In the genomic region with DNA sequence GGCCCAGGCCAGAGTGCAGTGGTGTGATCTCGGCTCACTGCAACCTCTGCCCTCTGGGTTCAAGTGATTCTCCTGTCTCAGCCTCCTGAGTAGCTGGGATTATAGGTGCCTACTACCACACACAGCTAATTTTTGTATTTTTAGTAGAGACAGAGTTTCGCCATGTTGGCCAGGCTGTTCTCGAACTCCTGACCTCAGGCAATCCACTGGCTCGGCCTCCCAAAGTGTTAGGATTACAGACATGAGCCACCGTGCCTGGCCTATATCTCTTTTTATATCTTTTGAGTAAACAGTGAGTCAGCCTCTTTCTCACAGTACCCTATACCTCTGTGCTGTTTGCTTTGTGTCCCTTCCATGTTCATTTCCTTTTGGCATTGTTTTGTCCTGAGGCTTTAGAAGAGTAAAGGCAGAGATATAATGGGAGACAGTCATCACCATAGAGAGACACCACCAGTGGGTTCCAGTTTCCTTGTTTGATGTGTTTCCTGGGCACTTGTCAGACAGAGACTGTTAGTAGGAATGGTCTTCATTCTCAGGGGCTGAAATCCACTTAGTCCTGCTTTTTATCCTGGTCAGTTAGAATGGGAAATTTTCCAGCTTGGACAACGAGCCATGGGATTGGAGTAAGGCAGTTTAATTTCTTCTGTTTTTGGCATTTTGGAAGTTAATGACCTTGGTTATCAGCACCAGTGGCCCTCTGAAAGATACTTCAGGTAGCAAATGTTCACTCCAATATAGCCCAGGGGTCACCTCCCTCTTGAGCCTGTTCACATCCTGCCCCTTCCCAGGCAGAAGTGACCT, we compare ENCODE assay signal across 10 cellular contexts. TPM values are rescaled to one million over a fixed set of nuclear protein-coding genes. Genes with fewer than 3 reads are reported as not detected.
DNase-seq lines count a peak whose midpoint lies in the region; ATAC-seq, FAIRE-seq and TF ChIP-seq lines count a peak whose summit lies in the region.
"Had no signal": no experiment of that assay in that cellular context is flagged by ENCODE, and none has a peak within 500 bp of the region (broad histone marks: within the 10 kb centered on the region; RNA-seq: fewer than 3 reads in every experiment).

No MANE protein-coding gene starts in this region.

- H3K4me3 ChIP-seq in endodermal cell (ENCODE audit: low read length), result no peak overlapping the region
- no peak overlapping the region for H3K4me3 ChIP-seq in psoas muscle

- H3K27me3 Mint-ChIP-seq in endodermal cell (ENCODE audit: insufficient read depth), result no peaks in the 10 kb centered on the region
- H3K27me3 Mint-ChIP-seq: dendritic cell treated with granulocyte-macrophage colony-stimulating factor and Interleukin-4, amounts not matched to agents 40 ng/mL and 50 ng/mL, for 4 days; stimulated activated naive CD8-positive, alpha-beta T cell treated with anti-CD3 and anti-CD28 coated beads, Interleukin-15, amount 100 ng/mL, for 72 hours had no signal

- H3K4me1 ChIP-seq in endodermal cell (ENCODE audit: control insufficient read depth, insufficient read depth, low read length) (peaks cover 4% of the 10 kb centered on the region), psoas muscle (no peaks in the 10 kb centered on the region)

- peaks cover 19% of the 10 kb centered on the region for H3K4me1 Mint-ChIP-seq in endodermal cell
- H3K4me1 Mint-ChIP-seq: stimulated activated naive CD8-positive, alpha-beta T cell treated with anti-CD3 and anti-CD28 coated beads, Interleukin-15, amount 100 ng/mL, for 72 hours had no signal

- WGBS in endodermal cell (ENCODE audit: insufficient coverage in 1 of 2, insufficient read length in 1 of 2), 2 experiments, result 85 to 86% methylated on average over 4 to 6 of the region's 6 CpGs
- 73 to 85% (median 74%) methylated on average over 6 of the region's 6 CpGs for WGBS in psoas muscle, 3 donors

- FAIRE-seq in urothelium cell line (lab: Jason Lieb, UNC), result no peak

- H3K9me3 ChIP-seq in endodermal cell (ENCODE audit: control insufficient read depth, low read length), result no peaks in the 10 kb centered on the region
- no peaks in the 10 kb centered on the region for H3K9me3 ChIP-seq in psoas muscle

- peak overlapping the region; percentile 50 for H3K9ac ChIP-seq in endodermal cell (ENCODE audit: extremely low read depth, low read length, poor library complexity, severe bottlenecking)

- H3K36me3 ChIP-seq in endodermal cell (ENCODE audit: control insufficient read depth, insufficient read depth, low read length) (peaks cover 14% of the 10 kb centered on the region), psoas muscle (ENCODE audit: insufficient read depth in 1 of 2, low read depth in 1 of 2) (peaks cover 3 to 31% of the 10 kb centered on the region in 2 donors)

- no peak overlapping the region for H3K4me3 Mint-ChIP-seq in endodermal cell
- H3K4me3 Mint-ChIP-seq: dendritic cell treated with granulocyte-macrophage colony-stimulating factor and Interleukin-4, amounts not matched to agents 40 ng/mL and 50 ng/mL, for 4 days; stimulated activated naive CD8-positive, alpha-beta T cell treated with anti-CD3 and anti-CD28 coated beads, Interleukin-15, amount 100 ng/mL, for 72 hours; T-helper 1 cell treated with Interleukin-12 subunit alpha and Interleukin-12 subunit beta and Interleukin-4 antibody, amounts not matched to agents 30 μg/mL and 1 μg/mL, for 36 hours had no signal

- intact Hi-C loops in psoas muscle (cut with DNase I), result no loop called here

- peak overlapping the region; percentile 80 for H3K27ac Mint-ChIP-seq in endodermal cell
- H3K27ac Mint-ChIP-seq: dendritic cell treated with granulocyte-macrophage colony-stimulating factor and Interleukin-4, amounts not matched to agents 40 ng/mL and 50 ng/mL, for 4 days; T-helper 1 cell treated with Interleukin-12 subunit alpha and Interleukin-12 subunit beta and Interleukin-4 antibody, amounts not matched to agents 30 μg/mL and 1 μg/mL, for 36 hours had no signal

- TF ChIP-seq CTCF in endodermal cell (conservative IDR thresholded peaks at IDR 0.05) (no peak), psoas muscle (IDR thresholded peaks at IDR 0.05) (no peak)

- no peaks in the 10 kb centered on the region for H3K9me3 Mint-ChIP-seq in endodermal cell
- H3K9me3 Mint-ChIP-seq: dendritic cell treated with granulocyte-macrophage colony-stimulating factor and Interleukin-4, amounts not matched to agents 40 ng/mL and 50 ng/mL, for 4 days; stimulated activated naive CD8-positive, alpha-beta T cell treated with anti-CD3 and anti-CD28 coated beads, Interleukin-15, amount 100 ng/mL, for 72 hours; T-helper 1 cell treated with Interleukin-12 subunit alpha and Interleukin-12 subunit beta and Interleukin-4 antibody, amounts not matched to agents 30 μg/mL and 1 μg/mL, for 36 hours had no signal

- ATAC-seq in psoas muscle (peak in 3 of 4 donors; percentile 55 to 72 (median 69)), HG03520 (IDR thresholded peaks at IDR 0.05; ENCODE audit: unreplicated experiment) (no peak)
- ATAC-seq: stimulated activated naive CD8-positive, alpha-beta T cell treated with anti-CD3 and anti-CD28 coated beads, Interleukin-15, amount 100 ng/mL, for 72 hours had no signal

- H3K36me3 Mint-ChIP-seq in endodermal cell (ENCODE audit: low read depth), result peaks cover 29% of the 10 kb centered on the region

- H3K27me3 ChIP-seq in endodermal cell (ENCODE audit: control insufficient read depth, insufficient read depth, low read length, poor library complexity, severe bottlenecking) (no peaks in the 10 kb centered on the region), psoas muscle (ENCODE audit: insufficient read depth in 3 of 3, low read length in 2 of 3) (no peaks in the 10 kb centered on the region)

- DNase-seq in HS-5 (ENCODE audit: low read depth) (peak; percentile 39), NCI-H774 (lab: John Stamatoyannopoulos, UW) (peak; percentile 78), endodermal cell (no peak), psoas muscle (no peak), medulla oblongata (ENCODE audit: extremely low spot score) (no peak), urothelium cell line (ENCODE audit: low spot score) (no peak)
- DNase-seq: stimulated activated naive CD8-positive, alpha-beta T cell treated with anti-CD3 and anti-CD28 coated beads, Interleukin-15, amount 100 ng/mL, for 72 hours had no signal

- H3K27ac ChIP-seq in endodermal cell (ENCODE audit: low read depth, low read length) (no peak overlapping the region), psoas muscle (peak overlapping the region; percentile 23)

RNA-seq across cellular contexts. Expression of a gene that starts 32.2 kb away (rescaled TPM):
- total RNA-seq in endodermal cell (10 to 100 TPM; 88.9 to 98.6 TPM), psoas muscle (10 to 100 TPM; 22.4 to 52.0 (median 41.5) TPM)
- 72.1 TPM for polyA plus RNA-seq in endodermal cell (2013, experiment 1 of 2)
- polyA plus RNA-seq in endodermal cell (2013, experiment 2 of 2), result 63.8 TPM
- 10 to 100 TPM; 18.5 to 23.2 (median 21.5) TPM for polyA plus RNA-seq in psoas muscle

RNA-seq across cellular contexts. Expression of a gene that starts 48.5 kb away (rescaled TPM):
- total RNA-seq in endodermal cell, result 10 to 100 TPM; 31.4 to 41.1 TPM
- 21.1 TPM for polyA plus RNA-seq in endodermal cell (2013, experiment 1 of 2)
- polyA plus RNA-seq in endodermal cell (2013, experiment 2 of 2), result 21.3 TPM
- 1 to 10 TPM; 4.2 to 8.5 (median 6.7) TPM for total RNA-seq in psoas muscle
- polyA plus RNA-seq in psoas muscle, result 10 to 100 TPM in 1 of 3 donors, 1 to 10 TPM in 2; 3.3 to 11.4 (median 9.6) TPM

Comparison
In these comparisons a context has a peak if more than half of its experiments do, and no peak if none do; other contexts are left out.
1. DNase-seq: peak in HS-5 (single experiment) and NCI-H774 (single experiment); none in endodermal cell (single experiment), psoas muscle (0 of 2), medulla oblongata (single experiment) and urothelium cell line (single experiment).